Comparison of ENCODE assay signal across 16 cellular contexts in the genomic region with DNA sequence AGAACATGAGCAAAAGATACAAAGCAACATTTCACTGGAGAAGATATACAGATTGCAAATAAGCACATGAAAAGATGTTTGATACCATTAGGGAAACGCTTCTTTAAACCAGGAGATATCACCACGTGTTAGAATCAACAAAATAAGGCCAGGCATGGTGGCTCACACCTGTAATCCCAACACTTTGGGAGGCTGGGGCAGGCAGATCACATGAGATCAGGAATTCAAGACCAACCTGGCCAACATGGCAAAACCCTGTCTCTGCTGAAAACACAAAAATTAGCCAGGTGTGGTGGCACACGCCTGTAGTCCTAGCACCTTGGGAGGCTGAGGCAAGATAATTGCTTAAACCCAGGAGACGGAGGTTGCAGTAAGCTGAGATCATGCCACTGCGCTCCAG. TPM values are rescaled to one million over a fixed set of nuclear protein-coding genes. Genes with fewer than 3 reads are reported as not detected.
A peak's percentile ranks its signal among the peaks of the same experiment; 100 is the strongest.
DNase-seq lines count a peak whose midpoint lies in the region; ATAC-seq and TF ChIP-seq lines count a peak whose summit lies in the region.
"Had no signal": no experiment of that assay in that cellular context is flagged by ENCODE, and none has a peak within 500 bp of the region (broad histone marks: within the 10 kb centered on the region; RNA-seq: fewer than 3 reads in every experiment).

No MANE protein-coding gene starts in this region.

- peak; percentile 58 for DNase-seq in activated effector memory CD4-positive, alpha-beta T cell treated with anti-CD3 and anti-CD28 coated beads, Interleukin-2, amount 50 U/mL, for 16 hours
- no peak for DNase-seq in activated effector memory CD4-positive, alpha-beta T cell treated with Interleukin-2 at 50 U/mL for 16 hours
- peak; percentile 49 for DNase-seq in natural killer cell treated with Interleukin-12 subunit alpha and Interleukin-12 subunit beta and Interleukin-15 and Interleukin-18, amount 100 ng/mL, for 72 hours (ENCODE audit: low spot score)
- DNase-seq in natural killer cell (no peak), ecto neural progenitor cell (ENCODE audit: low spot score) (peak; percentile 37), NCI-H1105 treated with DMSO at 0.1 percent for 48 hours (lab: John Stamatoyannopoulos, UW) (no peak), NCI-H1417 treated with DMSO at 0.1 percent for 48 hours (lab: John Stamatoyannopoulos, UW) (no peak)
- DNase-seq: 8988T; ACHN; Calu3; CD4-positive, CD25-positive, alpha-beta regulatory T cell; DMS 273 treated with DMSO at 0.1 percent for 48 hours; HCEC 1CT; HFFc6 had no signal

- no peaks in the 10 kb centered on the region for H3K9me3 Mint-ChIP-seq in natural killer cell treated with Interleukin-12 subunit alpha and Interleukin-12 subunit beta and Interleukin-15 and Interleukin-18, amount 100 ng/mL, for 72 hours
- H3K9me3 Mint-ChIP-seq in natural killer cell: no peaks in the 10 kb centered on the region
- H3K9me3 Mint-ChIP-seq: CD4-positive, CD25-positive, alpha-beta regulatory T cell; HFFc6 had no signal

- no peak overlapping the region for H3K4me3 Mint-ChIP-seq in natural killer cell treated with Interleukin-12 subunit alpha and Interleukin-12 subunit beta and Interleukin-15 and Interleukin-18, amount 100 ng/mL, for 72 hours
- H3K4me3 Mint-ChIP-seq in natural killer cell: no peak overlapping the region
- H3K4me3 Mint-ChIP-seq: CD4-positive, CD25-positive, alpha-beta regulatory T cell; HFFc6 had no signal

- H3K27me3 Mint-ChIP-seq in natural killer cell treated with Interleukin-12 subunit alpha and Interleukin-12 subunit beta and Interleukin-15 and Interleukin-18, amount 100 ng/mL, for 72 hours: no peaks in the 10 kb centered on the region
- no peaks in the 10 kb centered on the region for H3K27me3 Mint-ChIP-seq in natural killer cell (ENCODE audit: low read depth in 2 of 2)
- H3K27me3 Mint-ChIP-seq: CD4-positive, CD25-positive, alpha-beta regulatory T cell had no signal

- ATAC-seq in natural killer cell treated with Interleukin-12 subunit alpha and Interleukin-12 subunit beta and Interleukin-15 and Interleukin-18, amount 100 ng/mL, for 72 hours: no peak
- no peak for ATAC-seq in natural killer cell
- ATAC-seq in GM19455 (IDR thresholded peaks at IDR 0.05; ENCODE audit: unreplicated experiment): no peak

- no peak for TF ChIP-seq CTCF in natural killer cell (IDR thresholded peaks at IDR 0.05)

- H3K36me3 Mint-ChIP-seq in natural killer cell treated with Interleukin-12 subunit alpha and Interleukin-12 subunit beta and Interleukin-15 and Interleukin-18, amount 100 ng/mL, for 72 hours: peaks cover 16% of the 10 kb centered on the region
- no peaks in the 10 kb centered on the region for H3K36me3 Mint-ChIP-seq in natural killer cell

- intact Hi-C loops in natural killer cell (cut with micrococcal nuclease): no loop called here

- H3K27ac Mint-ChIP-seq in natural killer cell treated with Interleukin-12 subunit alpha and Interleukin-12 subunit beta and Interleukin-15 and Interleukin-18, amount 100 ng/mL, for 72 hours: no peak overlapping the region
- H3K27ac Mint-ChIP-seq in natural killer cell: no peak overlapping the region
- H3K27ac Mint-ChIP-seq: HFFc6 had no signal

- H3K4me1 Mint-ChIP-seq in natural killer cell treated with Interleukin-12 subunit alpha and Interleukin-12 subunit beta and Interleukin-15 and Interleukin-18, amount 100 ng/mL, for 72 hours (ENCODE audit: low read depth in 2 of 2): peaks cover 0 to 9% of the 10 kb centered on the region in 2 donors
- peaks cover 4 to 5% of the 10 kb centered on the region in 2 donors for H3K4me1 Mint-ChIP-seq in natural killer cell

RNA-seq across cellular contexts. Expression of a gene that starts 20.5 kb away (rescaled TPM):
- 1 to 10 TPM; 2.4 to 3.5 TPM for total RNA-seq in natural killer cell treated with Interleukin-12 subunit alpha and Interleukin-12 subunit beta and Interleukin-15 and Interleukin-18, amount 100 ng/mL, for 72 hours
- total RNA-seq in natural killer cell: 10 to 100 TPM in 1 of 3 donors, 1 to 10 TPM in 2; 4.1 to 11.4 (median 5.9) TPM
- total RNA-seq: Daoy had no signal

Comparison
In these comparisons a context has a peak if more than half of its experiments do, and no peak if none do; other contexts are left out.
1. DNase-seq: peak in activated effector memory CD4-positive, alpha-beta T cell treated with anti-CD3 and anti-CD28 coated beads, Interleukin-2, amount 50 U/mL, for 16 hours (single experiment), natural killer cell treated with Interleukin-12 subunit alpha and Interleukin-12 subunit beta and Interleukin-15 and Interleukin-18, amount 100 ng/mL, for 72 hours (single experiment) and ecto neural progenitor cell (single experiment); none in activated effector memory CD4-positive, alpha-beta T cell treated with Interleukin-2 at 50 U/mL for 16 hours (single experiment), natural killer cell (single experiment), NCI-H1105 treated with DMSO at 0.1 percent for 48 hours (single experiment) and NCI-H1417 treated with DMSO at 0.1 percent for 48 hours (single experiment).